In the genomic region with DNA sequence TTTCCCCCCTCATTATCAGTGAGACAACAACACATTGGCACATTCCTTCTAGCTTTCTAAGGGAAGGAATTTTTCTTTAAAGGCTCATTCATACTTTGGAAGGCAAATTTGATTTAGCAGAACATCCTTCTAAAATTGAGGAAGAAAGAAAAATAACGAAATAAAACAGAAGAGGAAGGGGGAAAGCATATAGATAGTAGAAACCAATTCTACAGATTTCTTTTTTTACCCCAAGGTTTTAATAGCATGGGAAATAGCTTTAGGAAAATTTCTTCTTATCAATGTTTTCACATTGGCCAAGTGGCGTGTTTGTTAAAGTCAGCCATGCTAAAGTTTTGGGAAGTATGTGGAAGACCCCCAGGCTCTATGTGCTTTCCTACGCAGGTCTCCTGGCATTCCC, we compare ENCODE assay signal across 2 cellular contexts.
TF ChIP-seq lines count a peak whose summit lies in the region.

No MANE protein-coding gene starts in this region.

TF ChIP-seq in WTC11, 78 proteins besides CTCF, POLR2A, EP300 and RAD21:
- TF ChIP-seq, protein P1, sequence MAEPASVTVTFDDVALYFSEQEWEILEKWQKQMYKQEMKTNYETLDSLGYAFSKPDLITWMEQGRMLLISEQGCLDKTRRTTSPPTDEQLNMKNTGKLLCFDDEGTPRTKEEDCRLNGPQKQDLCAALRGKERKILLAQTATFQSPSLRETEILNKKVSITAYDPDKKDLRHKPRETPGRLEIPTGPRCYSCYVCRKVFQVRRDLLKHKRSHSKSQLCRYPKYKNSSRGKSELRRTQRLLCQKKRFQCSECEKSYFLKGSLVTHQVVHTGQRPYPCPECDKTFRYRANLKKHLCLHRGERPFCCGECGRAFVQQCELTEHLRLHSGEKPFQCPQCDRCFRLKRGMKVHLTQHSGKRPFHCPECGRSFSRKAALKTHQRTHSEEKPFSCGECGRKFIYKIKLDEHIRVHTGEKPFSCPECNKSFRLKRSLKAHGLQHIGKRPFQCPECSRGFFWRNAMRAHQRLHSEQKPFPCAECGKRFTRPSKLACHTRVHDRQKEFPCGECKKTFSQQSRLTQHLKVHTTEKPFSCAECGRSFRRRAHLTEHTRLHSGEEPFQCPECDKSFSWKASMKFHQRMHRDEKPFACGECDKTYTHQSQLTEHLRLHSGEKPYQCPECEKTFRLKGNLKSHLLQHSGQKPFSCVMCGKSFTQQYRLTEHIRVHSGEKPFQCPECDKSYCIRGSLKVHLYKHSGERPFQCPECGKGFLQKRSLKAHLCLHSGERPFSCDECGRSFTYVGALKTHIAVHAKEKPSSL (CRISPR knock-in tag; conservative IDR thresholded peaks at IDR 0.05), result no peak
- TF ChIP-seq, protein P2, sequence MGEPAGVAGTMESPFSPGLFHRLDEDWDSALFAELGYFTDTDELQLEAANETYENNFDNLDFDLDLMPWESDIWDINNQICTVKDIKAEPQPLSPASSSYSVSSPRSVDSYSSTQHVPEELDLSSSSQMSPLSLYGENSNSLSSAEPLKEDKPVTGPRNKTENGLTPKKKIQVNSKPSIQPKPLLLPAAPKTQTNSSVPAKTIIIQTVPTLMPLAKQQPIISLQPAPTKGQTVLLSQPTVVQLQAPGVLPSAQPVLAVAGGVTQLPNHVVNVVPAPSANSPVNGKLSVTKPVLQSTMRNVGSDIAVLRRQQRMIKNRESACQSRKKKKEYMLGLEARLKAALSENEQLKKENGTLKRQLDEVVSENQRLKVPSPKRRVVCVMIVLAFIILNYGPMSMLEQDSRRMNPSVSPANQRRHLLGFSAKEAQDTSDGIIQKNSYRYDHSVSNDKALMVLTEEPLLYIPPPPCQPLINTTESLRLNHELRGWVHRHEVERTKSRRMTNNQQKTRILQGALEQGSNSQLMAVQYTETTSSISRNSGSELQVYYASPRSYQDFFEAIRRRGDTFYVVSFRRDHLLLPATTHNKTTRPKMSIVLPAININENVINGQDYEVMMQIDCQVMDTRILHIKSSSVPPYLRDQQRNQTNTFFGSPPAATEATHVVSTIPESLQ (CRISPR knock-in tag; IDR thresholded peaks at IDR 0.05), result no peak
- TF ChIP-seq E2F1 (CRISPR knock-in tag; IDR thresholded peaks at IDR 0.05) (no peak), TP53 (CRISPR knock-in tag; IDR thresholded peaks at IDR 0.05) (no peak)
TF ChIP-seq in WTC11: peak in this region for 0.

TF ChIP-seq in K562, 482 proteins besides CTCF, POLR2A, EP300 and RAD21:
- TF ChIP-seq GATAD2A (IDR thresholded peaks at IDR 0.05) (no peak), RBM17 (IDR thresholded peaks at IDR 0.05; ENCODE audit: borderline replicate concordance, low read depth, low read length) (no peak), BMI1 (IDR thresholded peaks at IDR 0.05; ENCODE audit: low read length) (peak; percentile 64; the same call in 1 of the 2 replicates), CBX2 (IDR thresholded peaks at IDR 0.05; ENCODE audit: insufficient read depth, low read length, poor library complexity, severe bottlenecking) (peak; percentile 64), ZZZ3 (IDR thresholded peaks at IDR 0.05) (no peak), ZNF318 (IDR thresholded peaks at IDR 0.05; ENCODE audit: borderline replicate concordance in 1 of 2, low read depth in 1 of 2) (no peak), RBM25 (IDR thresholded peaks at IDR 0.05; ENCODE audit: low read depth, low read length, severe bottlenecking) (no peak), YBX1 (IDR thresholded peaks at IDR 0.05) (no peak), ZFPM2 (CRISPR knock-in tag; IDR thresholded peaks at IDR 0.05) (no peak), HMGN3 (IDR thresholded peaks at IDR 0.05; ENCODE audit: borderline replicate concordance, extremely low read depth, insufficient read length, low read depth, low read length) (no peak), ZNF717 (CRISPR knock-in tag; IDR thresholded peaks at IDR 0.05) (no peak), CBX8 (IDR thresholded peaks at IDR 0.05; ENCODE audit: borderline replicate concordance, extremely low read depth, low read depth, low read length, poor library complexity, severe bottlenecking) (peak; percentile 95), TCF7 (IDR thresholded peaks at IDR 0.05; ENCODE audit: borderline replicate concordance) (no peak)
TF ChIP-seq in K562: peak in this region for 3.
